Comparison of ENCODE assay signal across 11 cellular contexts in genomic region chr20:37524221-37524700, GRCh38. TPM values are rescaled to one million over a fixed set of nuclear protein-coding genes. Genes with fewer than 3 reads are reported as not detected.
DNase-seq lines count a peak whose midpoint lies in the region; ATAC-seq and TF ChIP-seq lines count a peak whose summit lies in the region.
"Had no signal": no experiment of that assay in that cellular context is flagged by ENCODE, and none has a peak within 500 bp of the region (broad histone marks: within the 10 kb centered on the region; RNA-seq: fewer than 3 reads in every experiment).

No MANE protein-coding gene starts in this region.

- peaks cover 88% of the 10 kb centered on the region for H3K79me2 ChIP-seq in neural progenitor cell (ENCODE audit: low read depth)

- peaks cover 20% of the 10 kb centered on the region for H3K4me1 ChIP-seq in colonic mucosa
- H3K4me1 ChIP-seq in neural progenitor cell, result peaks cover 26% of the 10 kb centered on the region

- DNase-seq in DMS153 (lab: John Stamatoyannopoulos, UW), result peak; percentile 76
- peak; percentile 46 for DNase-seq in NCI-H2029 (lab: John Stamatoyannopoulos, UW)
- DNase-seq in colonic mucosa, result peak; percentile 75
- no peak for DNase-seq in neural progenitor cell (ENCODE audit: low spot score)
- DNase-seq in pons (ENCODE audit: low spot score), result no peak
- DNase-seq: CD8-positive, alpha-beta memory T cell; HCEC 1CT had no signal

- H4K20me1 ChIP-seq in neural progenitor cell (ENCODE audit: low read depth), result peaks cover 45% of the 10 kb centered on the region

- peak overlapping the region; percentile 23 for H3K4me3 Mint-ChIP-seq in neural progenitor cell

- H3K27me3 Mint-ChIP-seq in neural progenitor cell (ENCODE audit: insufficient read depth, low read depth), result peaks cover 9% of the 10 kb centered on the region

- H3K9ac ChIP-seq in colonic mucosa (ENCODE audit: low read depth in 2 of 2, low read length in 2 of 2) (peak overlapping the region in 1 of 2 donors; percentile 13), neural progenitor cell (no peak overlapping the region)

- H3K27ac ChIP-seq in colonic mucosa (peak overlapping the region; percentile 94), neural progenitor cell (no peak overlapping the region)

- H3K4me3 ChIP-seq in colonic mucosa (no peak overlapping the region), neural progenitor cell (no peak overlapping the region)

- H3K27ac Mint-ChIP-seq in neural progenitor cell, result no peak overlapping the region

- no peak for ATAC-seq in GM18909 (IDR thresholded peaks at IDR 0.05; ENCODE audit: poor library complexity, unreplicated experiment)
- ATAC-seq in GM21717 (IDR thresholded peaks at IDR 0.05; ENCODE audit: unreplicated experiment), result no peak
- no peak for ATAC-seq in GM21786 (IDR thresholded peaks at IDR 0.05; ENCODE audit: unreplicated experiment)

- no peak overlapping the region for H3K4me2 ChIP-seq in neural progenitor cell

- no peaks in the 10 kb centered on the region for H3K36me3 ChIP-seq in colonic mucosa
- H3K36me3 ChIP-seq in neural progenitor cell, result no peaks in the 10 kb centered on the region

- no peak for TF ChIP-seq CTCF in colonic mucosa (IDR thresholded peaks at IDR 0.05)
- TF ChIP-seq CTCF in neural progenitor cell (IDR thresholded peaks at IDR 0.05), result no peak

- peaks cover 56% of the 10 kb centered on the region for H3K4me1 Mint-ChIP-seq in neural progenitor cell

- H3K9me3 Mint-ChIP-seq in neural progenitor cell, result peaks cover 15% of the 10 kb centered on the region
- H3K9me3 Mint-ChIP-seq: CD8-positive, alpha-beta memory T cell had no signal

- H3K27me3 ChIP-seq in colonic mucosa (no peaks in the 10 kb centered on the region), neural progenitor cell (no peaks in the 10 kb centered on the region)

- H3F3A ChIP-seq in neural progenitor cell (ENCODE audit: low read depth), result peaks cover 27% of the 10 kb centered on the region

- no peak overlapping the region for H2AFZ ChIP-seq in neural progenitor cell (replicated peaks)

- peaks cover 25% of the 10 kb centered on the region for H3K36me3 Mint-ChIP-seq in neural progenitor cell

- intact Hi-C loops in colonic mucosa (cut with DNase I), result loop anchor here (5.0 kb wide), 1 partner anchor 127 kb away; no protein-coding TSS in a partner anchor

- H3K9me3 ChIP-seq in colonic mucosa (no peaks in the 10 kb centered on the region), neural progenitor cell (ENCODE audit: low read depth) (peaks cover 5% of the 10 kb centered on the region)

RNA-seq across cellular contexts. Expression of gene NNAT, which starts 3.2 kb away (rescaled TPM):
- total RNA-seq in colonic mucosa (1 to 10 TPM in 1 of 2 donors, not detected in 1; 3.3 TPM), neural progenitor cell (ENCODE audit: low replicate concordance) (0.37 TPM in 1 of 2 replicates, not detected in the other)
- total RNA-seq: HT1080 had no signal

RNA-seq across cellular contexts. Expression of gene BLCAP, which starts 3.4 kb away (rescaled TPM):
- 100 to 1,000 TPM in 1 of 2 donors, 10 to 100 TPM in 1; 87.2 to 103 TPM for total RNA-seq in colonic mucosa
- total RNA-seq in neural progenitor cell (ENCODE audit: low replicate concordance), result 46.4 and 74.3 TPM in 2 replicates

Comparison
In these comparisons a context has a peak if more than half of its experiments do, and no peak if none do; other contexts are left out.
1. DNase-seq: peak in DMS153 (single experiment), NCI-H2029 (single experiment) and colonic mucosa (single experiment); none in neural progenitor cell (single experiment) and pons (single experiment).